1 cellular context compared by ENCODE assay signal in genomic region chr16:57802635-57803412, GRCh38.
A peak's percentile ranks its signal among the peaks of the same experiment; 100 is the strongest.
TF ChIP-seq lines count a peak whose summit lies in the region.

No MANE protein-coding gene starts in this region.

TF ChIP-seq in HepG2, 621 proteins besides CTCF, POLR2A, EP300 and RAD21 (continued from another document and continues in another):
- peak; percentile 60; the same call in 1 of the 2 replicates for TF ChIP-seq ZGPAT (CRISPR knock-in tag; IDR thresholded peaks at IDR 0.05)
- no peak; the same call in 1 of the 2 replicates for TF ChIP-seq ERF (CRISPR knock-in tag; IDR thresholded peaks at IDR 0.05)
- no peak for TF ChIP-seq ATF7 (IDR thresholded peaks at IDR 0.05)
- TF ChIP-seq ATF7 (CRISPR knock-in tag; IDR thresholded peaks at IDR 0.05): peak; percentile 49; the same call in 1 of the 2 replicates
- no peak for TF ChIP-seq ZFP62 (CRISPR knock-in tag; IDR thresholded peaks at IDR 0.05)
- no peak for TF ChIP-seq ZFP36 (IDR thresholded peaks at IDR 0.05; ENCODE audit: borderline replicate concordance, low read depth, low read length, partially characterized antibody)
- TF ChIP-seq ZEB1 (IDR thresholded peaks at IDR 0.05; ENCODE audit: insufficient replicate concordance, low read depth): no peak
- TF ChIP-seq ZNF75D (CRISPR knock-in tag; IDR thresholded peaks at IDR 0.05; ENCODE audit: borderline replicate concordance): no peak
- no peak for TF ChIP-seq PTBP1 (IDR thresholded peaks at IDR 0.05; ENCODE audit: low read depth, low read length, poor library complexity, severe bottlenecking)
- no peak for TF ChIP-seq ZNF746 (CRISPR knock-in tag; IDR thresholded peaks at IDR 0.05)
- TF ChIP-seq ZNF7 (CRISPR knock-in tag; IDR thresholded peaks at IDR 0.05): no peak
- peak; percentile 95 for TF ChIP-seq ZNF547 (CRISPR knock-in tag; IDR thresholded peaks at IDR 0.05)
- TF ChIP-seq BCL6 (CRISPR knock-in tag; IDR thresholded peaks at IDR 0.05): peak; percentile 56; the same call in 1 of the 2 replicates
- peak; percentile 56; the same call in 1 of the 2 replicates for TF ChIP-seq MEIS2 (CRISPR knock-in tag; IDR thresholded peaks at IDR 0.05)
- TF ChIP-seq ZNF503 (CRISPR knock-in tag; IDR thresholded peaks at IDR 0.05): no peak
- 0 out of 2 replicates have a peak, but pooled peaks have one; percentile 89 for TF ChIP-seq ZNF557 (CRISPR knock-in tag; IDR thresholded peaks at IDR 0.05)
- no peak for TF ChIP-seq CCAR2 (optimal IDR thresholded peaks at IDR 0.05; ENCODE audit: low read depth, low read length)
- TF ChIP-seq SYNCRIP (IDR thresholded peaks at IDR 0.05; ENCODE audit: insufficient read depth, low read depth, low read length): no peak
- TF ChIP-seq ELK4 (CRISPR knock-in tag; IDR thresholded peaks at IDR 0.05; ENCODE audit: borderline replicate concordance): no peak
- 0 out of 2 replicates have a peak, but pooled peaks have one; percentile 17 for TF ChIP-seq HOXA3 (CRISPR knock-in tag; IDR thresholded peaks at IDR 0.05)
- TF ChIP-seq ZNF432 (CRISPR knock-in tag; IDR thresholded peaks at IDR 0.05; ENCODE audit: borderline replicate concordance): no peak
- peak; percentile 89; the same call in 1 of the 2 replicates for TF ChIP-seq ZNF839 (CRISPR knock-in tag; IDR thresholded peaks at IDR 0.05; ENCODE audit: borderline replicate concordance)
- TF ChIP-seq THRA (CRISPR knock-in tag; IDR thresholded peaks at IDR 0.05; ENCODE audit: borderline replicate concordance): no peak
- no peak for TF ChIP-seq MLXIP (CRISPR knock-in tag; IDR thresholded peaks at IDR 0.05; ENCODE audit: borderline replicate concordance)
- TF ChIP-seq SP5 (CRISPR knock-in tag; IDR thresholded peaks at IDR 0.05; ENCODE audit: borderline replicate concordance, low read depth): no peak
- peak; percentile 95 for TF ChIP-seq ARID2 (CRISPR knock-in tag; IDR thresholded peaks at IDR 0.05; ENCODE audit: borderline replicate concordance)
- TF ChIP-seq ZBTB7A (CRISPR knock-in tag; IDR thresholded peaks at IDR 0.05): peak; percentile 89
- peak; percentile 6; the same call in 1 of the 2 replicates for TF ChIP-seq TAF1 (CRISPR knock-in tag; IDR thresholded peaks at IDR 0.05)
- TF ChIP-seq NR2F6 (IDR thresholded peaks at IDR 0.05): no peak
- peak; percentile 22; the same call in 1 of the 2 replicates for TF ChIP-seq NR2F6 (CRISPR knock-in tag; IDR thresholded peaks at IDR 0.05)
- TF ChIP-seq ZNF556 (CRISPR knock-in tag; IDR thresholded peaks at IDR 0.05; ENCODE audit: borderline replicate concordance): peak; percentile 66; the same call in 1 of the 2 replicates
- TF ChIP-seq ZNF619 (CRISPR knock-in tag; IDR thresholded peaks at IDR 0.05): 0 out of 2 replicates have a peak, but pooled peaks have one; percentile 78
- 0 out of 2 replicates have a peak, but pooled peaks have one; percentile 16 for TF ChIP-seq TEF (CRISPR knock-in tag; IDR thresholded peaks at IDR 0.05)
- no peak for TF ChIP-seq HHEX (CRISPR knock-in tag; IDR thresholded peaks at IDR 0.05)
- peak; percentile 82; the same call in 1 of the 2 replicates for TF ChIP-seq MXD1 (CRISPR knock-in tag; IDR thresholded peaks at IDR 0.05)
- peak; percentile 46; the same call in 1 of the 2 replicates for TF ChIP-seq ZFYVE20 (CRISPR knock-in tag; IDR thresholded peaks at IDR 0.05; ENCODE audit: borderline replicate concordance, low read depth)
- TF ChIP-seq CHD4 (IDR thresholded peaks at IDR 0.05; ENCODE audit: borderline replicate concordance, low read length): 0 out of 2 replicates have a peak, but pooled peaks have one; percentile 55
- TF ChIP-seq TFDP2 (CRISPR knock-in tag; IDR thresholded peaks at IDR 0.05): peak; percentile 24; the same call in 1 of the 2 replicates
- peak; percentile 94; the same call in 1 of the 2 replicates for TF ChIP-seq HOXA7 (CRISPR knock-in tag; IDR thresholded peaks at IDR 0.05)
- no peak; the same call in none of the 2 replicates for TF ChIP-seq ZNF776 (CRISPR knock-in tag; IDR thresholded peaks at IDR 0.05)
- TF ChIP-seq SIN3B (IDR thresholded peaks at IDR 0.05; ENCODE audit: low read length): no peak
- 0 out of 2 replicates have a peak, but pooled peaks have one; percentile 66 for TF ChIP-seq ZSCAN29 (CRISPR knock-in tag; conservative IDR thresholded peaks at IDR 0.05)
- no peak for TF ChIP-seq ZFP1 (CRISPR knock-in tag; IDR thresholded peaks at IDR 0.05)
- TF ChIP-seq PBX3 (CRISPR knock-in tag; IDR thresholded peaks at IDR 0.05; ENCODE audit: borderline replicate concordance): no peak
- no peak for TF ChIP-seq SMC3 (IDR thresholded peaks at IDR 0.05; ENCODE audit: low read length)
- TF ChIP-seq KLF13 (CRISPR knock-in tag; IDR thresholded peaks at IDR 0.05): peak; percentile 62; the same call in 1 of the 2 replicates
- no peak for TF ChIP-seq MBD4 (IDR thresholded peaks at IDR 0.05; ENCODE audit: borderline replicate concordance, low read length)
- peak; percentile 92 for TF ChIP-seq ZNF780A (CRISPR knock-in tag; IDR thresholded peaks at IDR 0.05)
- TF ChIP-seq E2F5 (CRISPR knock-in tag; conservative IDR thresholded peaks at IDR 0.05): no peak
- no peak for TF ChIP-seq RNF219 (CRISPR knock-in tag; IDR thresholded peaks at IDR 0.05)
- TF ChIP-seq ZNF563 (CRISPR knock-in tag; IDR thresholded peaks at IDR 0.05): peak; percentile 85
- TF ChIP-seq NFE2L2 (IDR thresholded peaks at IDR 0.05; ENCODE audit: low read length): no peak
- TF ChIP-seq MAFF (IDR thresholded peaks at IDR 0.05; ENCODE audit: low read depth, low read length): no peak
- TF ChIP-seq ZNF720 (CRISPR knock-in tag; IDR thresholded peaks at IDR 0.05): no peak
